Comparison of ENCODE assay signal across 8 cellular contexts in the genomic region with DNA sequence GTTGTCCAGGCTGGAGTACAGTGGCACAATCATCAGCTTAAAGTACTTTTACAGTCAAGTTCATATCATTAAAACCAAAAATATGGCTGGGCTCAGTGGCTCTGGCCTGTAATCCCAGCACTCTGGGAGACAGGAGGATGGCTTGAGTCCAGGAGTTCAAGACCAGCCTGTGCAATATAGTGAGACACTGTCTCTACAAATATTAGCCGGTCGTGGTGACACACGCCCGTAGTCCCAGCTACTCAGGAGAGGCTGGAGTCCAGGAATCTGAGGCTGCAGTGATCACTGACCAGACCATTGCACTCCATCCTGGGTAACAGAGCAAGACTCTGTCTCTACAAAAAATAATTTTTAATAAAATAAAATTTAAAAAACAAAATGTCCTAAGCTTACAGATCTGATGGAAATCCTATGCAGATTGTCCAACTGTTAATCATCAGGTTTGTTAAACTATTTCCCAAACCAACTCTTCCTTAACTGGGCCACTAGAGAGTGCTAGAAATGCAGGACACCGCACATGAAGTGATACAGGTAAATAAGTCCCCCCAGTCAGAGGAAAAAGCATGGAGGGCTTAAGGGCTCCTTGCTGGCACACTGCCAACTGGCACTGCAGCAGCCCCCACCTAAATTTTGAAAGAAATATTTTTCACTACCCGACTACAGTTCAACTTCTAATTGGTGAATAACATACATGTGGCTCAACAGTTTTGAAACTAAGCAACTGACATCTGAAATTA. TPM values are rescaled to one million over a fixed set of nuclear protein-coding genes. Genes with fewer than 3 reads are reported as not detected.
DNase-seq lines count a peak whose midpoint lies in the region; ATAC-seq and TF ChIP-seq lines count a peak whose summit lies in the region.

No MANE protein-coding gene starts in this region.

- H3K4me1 Mint-ChIP-seq in stimulated activated naive B cell treated with anti-CD40 and anti-IgM and Interleukin-4, amounts not matched to agents 10 μg/mL and 1 μg/mL and 100 μg/mL, for 72 hours: peaks cover 32 to 53% of the 10 kb centered on the region in 2 donors

- H3K4me1 ChIP-seq in BLaER1 (peaks cover 72% of the 10 kb centered on the region), HEK293 (ENCODE audit: control insufficient read depth, insufficient read depth, low read length) (peaks cover 40% of the 10 kb centered on the region), PC-9 (replicated peaks; ENCODE audit: insufficient read depth) (peaks cover 20% of the 10 kb centered on the region)

- CTCF ChIA-PET in HEK293 (lab: Yijun Ruan, JAX) (interaction anchor here (0.7 to 2.6 kb wide), 10 partner anchors 9 to 875 kb away, joined by 3 to 15 read pairs (median 4); no protein-coding TSS in a partner anchor), PC-9 (lab: Charles Lee) (no interaction called here)

- DNase-seq in PC-9: peak in 1 of 2 experiments; percentile 64
- peak; percentile 81 for DNase-seq in amniotic epithelial cell (ENCODE audit: low read depth)
- DNase-seq in kidney glomerular epithelial cell (lab: John Stamatoyannopoulos, UW): peak; percentile 57
- DNase-seq in stimulated activated naive B cell treated with anti-CD40 and anti-IgM and Interleukin-4, amounts not matched to agents 10 μg/mL and 1 μg/mL and 100 μg/mL, for 72 hours: no peak
- no peak for DNase-seq in NK-92 (lab: John Stamatoyannopoulos, UW; ENCODE audit: unreplicated experiment)
- DNase-seq in GM19238 (ENCODE audit: insufficient read length, low spot score): no peak

- BruUV-seq in PC-9 (replicated peaks; lab: Mats Ljungman, UMichigan): no TSS peak

- H3K27me3 Mint-ChIP-seq in stimulated activated naive B cell treated with anti-CD40 and anti-IgM and Interleukin-4, amounts not matched to agents 10 μg/mL and 1 μg/mL and 100 μg/mL, for 72 hours: no peaks in the 10 kb centered on the region

- H3K36me3 ChIP-seq in BLaER1 (peaks cover 24% of the 10 kb centered on the region), HEK293 (ENCODE audit: control insufficient read depth in 2 of 2, insufficient read depth in 1 of 2, low read length in 2 of 2) (peaks cover 22 to 36% of the 10 kb centered on the region in 2 experiments), PC-9 (ENCODE audit: low read depth) (peaks cover 25% of the 10 kb centered on the region)

- peaks cover 71% of the 10 kb centered on the region for H4K20me1 ChIP-seq in BLaER1
- peaks cover 71% of the 10 kb centered on the region for H4K20me1 ChIP-seq in PC-9 (ENCODE audit: insufficient read depth)

- ATAC-seq in stimulated activated naive B cell treated with anti-CD40 and anti-IgM and Interleukin-4, amounts not matched to agents 10 μg/mL and 1 μg/mL and 100 μg/mL, for 72 hours (replicated peaks): no peak

- H3K4me3 ChIP-seq in BLaER1: peak overlapping the region; percentile 99
- H3K4me3 ChIP-seq in HEK293 (ENCODE audit: low read depth, low read length): peak overlapping the region; percentile 98
- H3K4me3 ChIP-seq in PC-9: peak overlapping the region; percentile 98

- H3F3A ChIP-seq in PC-9 (ENCODE audit: insufficient read depth, low read depth): peaks cover 16% of the 10 kb centered on the region; the same call in 1 of the 2 replicates

- POLR2A ChIA-PET in HEK293 (lab: Yijun Ruan, JAX): interaction anchor here (0.6 to 2.2 kb wide), 4 partner anchors 12 to 59 kb away, joined by 3 to 11 read pairs (median 5); no protein-coding TSS in a partner anchor
- POLR2A ChIA-PET in PC-9 (lab: Charles Lee; ENCODE audit: unreplicated experiment): interaction anchor here (0.6 kb wide), 1 partner anchor 141 kb away, joined by 3 read pairs; no protein-coding TSS in a partner anchor

- H3K9me3 Mint-ChIP-seq in stimulated activated naive B cell treated with anti-CD40 and anti-IgM and Interleukin-4, amounts not matched to agents 10 μg/mL and 1 μg/mL and 100 μg/mL, for 72 hours: no peaks in the 10 kb centered on the region

- peak overlapping the region; percentile 42 for H3K27ac Mint-ChIP-seq in stimulated activated naive B cell treated with anti-CD40 and anti-IgM and Interleukin-4, amounts not matched to agents 10 μg/mL and 1 μg/mL and 100 μg/mL, for 72 hours

- peak overlapping the region; percentile 100 for H3K9ac ChIP-seq in BLaER1

- H3K36me3 Mint-ChIP-seq in stimulated activated naive B cell treated with anti-CD40 and anti-IgM and Interleukin-4, amounts not matched to agents 10 μg/mL and 1 μg/mL and 100 μg/mL, for 72 hours: peaks cover 14 to 28% of the 10 kb centered on the region in 2 donors

- no peaks in the 10 kb centered on the region for H3K9me3 ChIP-seq in BLaER1
- no peaks in the 10 kb centered on the region for H3K9me3 ChIP-seq in HEK293 (ENCODE audit: control insufficient read depth, insufficient read depth, low read depth, low read length)
- no peaks in the 10 kb centered on the region for H3K9me3 ChIP-seq in PC-9 (ENCODE audit: insufficient read depth, low read depth)

- no peaks in the 10 kb centered on the region for H3K27me3 ChIP-seq in BLaER1
- H3K27me3 ChIP-seq in PC-9 (ENCODE audit: insufficient read depth, low read depth): no peaks in the 10 kb centered on the region

- peak overlapping the region; percentile 97 to 98 for H3K4me3 Mint-ChIP-seq in stimulated activated naive B cell treated with anti-CD40 and anti-IgM and Interleukin-4, amounts not matched to agents 10 μg/mL and 1 μg/mL and 100 μg/mL, for 72 hours

- peak; percentile 30; the same call in 1 of the 2 replicates for TF ChIP-seq CTCF in HEK293 (tag by site-specific recombination; IDR thresholded peaks at IDR 0.05)
- peak; percentile 59 for TF ChIP-seq CTCF in PC-9 (conservative IDR thresholded peaks at IDR 0.05)

- H3K79me2 ChIP-seq in PC-9 (ENCODE audit: low read depth): peaks cover 77% of the 10 kb centered on the region

- intact Hi-C loops in PC-9 (cut with micrococcal nuclease; ENCODE audit: unreplicated experiment): loop anchor here (1.0 to 2.0 kb wide), 2 partner anchors 59 to 241 kb away; no protein-coding TSS in a partner anchor

- H3K4me2 ChIP-seq in BLaER1 (peak overlapping the region; percentile 83), PC-9 (peak overlapping the region; percentile 76)

- H3K9me2 ChIP-seq in PC-9 (ENCODE audit: insufficient read depth): no peaks in the 10 kb centered on the region

- no peak overlapping the region for H2AFZ ChIP-seq in PC-9

- H3K27ac ChIP-seq in BLaER1: peak overlapping the region; percentile 100; the same call in 1 of the 2 replicates
- no peak overlapping the region for H3K27ac ChIP-seq in HEK293 (ENCODE audit: extremely low read depth, low read depth, low read length)
- no peak overlapping the region for H3K27ac ChIP-seq in PC-9

TF ChIP-seq in HEK293, 187 proteins besides CTCF, POLR2A, EP300 and RAD21 (continues in another document):
- TF ChIP-seq, protein P1, sequence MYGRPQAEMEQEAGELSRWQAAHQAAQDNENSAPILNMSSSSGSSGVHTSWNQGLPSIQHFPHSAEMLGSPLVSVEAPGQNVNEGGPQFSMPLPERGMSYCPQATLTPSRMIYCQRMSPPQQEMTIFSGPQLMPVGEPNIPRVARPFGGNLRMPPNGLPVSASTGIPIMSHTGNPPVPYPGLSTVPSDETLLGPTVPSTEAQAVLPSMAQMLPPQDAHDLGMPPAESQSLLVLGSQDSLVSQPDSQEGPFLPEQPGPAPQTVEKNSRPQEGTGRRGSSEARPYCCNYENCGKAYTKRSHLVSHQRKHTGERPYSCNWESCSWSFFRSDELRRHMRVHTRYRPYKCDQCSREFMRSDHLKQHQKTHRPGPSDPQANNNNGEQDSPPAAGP (tag by site-specific recombination; IDR thresholded peaks at IDR 0.05): no peak
- TF ChIP-seq, protein P2, sequence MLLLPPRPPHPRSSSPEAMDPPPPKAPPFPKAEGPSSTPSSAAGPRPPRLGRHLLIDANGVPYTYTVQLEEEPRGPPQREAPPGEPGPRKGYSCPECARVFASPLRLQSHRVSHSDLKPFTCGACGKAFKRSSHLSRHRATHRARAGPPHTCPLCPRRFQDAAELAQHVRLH (tag by site-specific recombination; IDR thresholded peaks at IDR 0.05): no peak
- TF ChIP-seq ZNF112 (tag by site-specific recombination; IDR thresholded peaks at IDR 0.05) (peak; percentile 72; the same call in 1 of the 2 replicates), YY2 (tag by site-specific recombination; IDR thresholded peaks at IDR 0.05) (no peak), ZNF140 (tag by site-specific recombination; IDR thresholded peaks at IDR 0.05) (no peak), ZNF785 (tag by site-specific recombination; IDR thresholded peaks at IDR 0.05) (no peak), ZNF292 (tag by site-specific recombination; IDR thresholded peaks at IDR 0.05; ENCODE audit: borderline replicate concordance, low read depth) (no peak), ZFHX2 (tag by site-specific recombination; conservative IDR thresholded peaks at IDR 0.05) (no peak), KLF16 (tag by site-specific recombination; IDR thresholded peaks at IDR 0.05) (no peak), ZBTB8A (tag by site-specific recombination; IDR thresholded peaks at IDR 0.05) (peak; percentile 74)
- TF ChIP-seq, protein P3, sequence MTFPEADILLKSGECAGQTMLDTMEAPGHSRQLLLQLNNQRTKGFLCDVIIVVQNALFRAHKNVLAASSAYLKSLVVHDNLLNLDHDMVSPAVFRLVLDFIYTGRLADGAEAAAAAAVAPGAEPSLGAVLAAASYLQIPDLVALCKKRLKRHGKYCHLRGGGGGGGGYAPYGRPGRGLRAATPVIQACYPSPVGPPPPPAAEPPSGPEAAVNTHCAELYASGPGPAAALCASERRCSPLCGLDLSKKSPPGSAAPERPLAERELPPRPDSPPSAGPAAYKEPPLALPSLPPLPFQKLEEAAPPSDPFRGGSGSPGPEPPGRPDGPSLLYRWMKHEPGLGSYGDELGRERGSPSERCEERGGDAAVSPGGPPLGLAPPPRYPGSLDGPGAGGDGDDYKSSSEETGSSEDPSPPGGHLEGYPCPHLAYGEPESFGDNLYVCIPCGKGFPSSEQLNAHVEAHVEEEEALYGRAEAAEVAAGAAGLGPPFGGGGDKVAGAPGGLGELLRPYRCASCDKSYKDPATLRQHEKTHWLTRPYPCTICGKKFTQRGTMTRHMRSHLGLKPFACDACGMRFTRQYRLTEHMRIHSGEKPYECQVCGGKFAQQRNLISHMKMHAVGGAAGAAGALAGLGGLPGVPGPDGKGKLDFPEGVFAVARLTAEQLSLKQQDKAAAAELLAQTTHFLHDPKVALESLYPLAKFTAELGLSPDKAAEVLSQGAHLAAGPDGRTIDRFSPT (tag by site-specific recombination; IDR thresholded peaks at IDR 0.05): no peak
- TF ChIP-seq, protein P4, sequence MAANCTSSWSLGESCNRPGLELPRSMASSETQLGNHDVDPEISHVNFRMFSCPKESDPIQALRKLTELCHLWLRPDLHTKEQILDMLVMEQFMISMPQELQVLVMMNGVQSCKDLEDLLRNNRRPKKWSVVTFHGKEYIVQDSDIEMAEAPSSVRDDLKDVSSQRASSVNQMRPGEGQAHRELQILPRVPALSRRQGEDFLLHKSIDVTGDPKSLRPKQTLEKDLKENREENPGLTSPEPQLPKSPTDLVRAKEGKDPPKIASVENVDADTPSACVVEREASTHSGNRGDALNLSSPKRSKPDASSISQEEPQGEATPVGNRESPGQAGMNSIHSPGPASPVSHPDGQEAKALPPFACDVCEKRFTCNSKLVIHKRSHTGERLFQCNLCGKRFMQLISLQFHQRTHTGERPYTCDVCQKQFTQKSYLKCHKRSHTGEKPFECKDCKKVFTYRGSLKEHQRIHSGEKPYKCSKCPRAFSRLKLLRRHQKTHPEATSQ (tag by site-specific recombination; IDR thresholded peaks at IDR 0.05): no peak

RNA-seq across cellular contexts. Expression of a gene that starts 2.8 kb away (rescaled TPM):
- total RNA-seq in PC-9 (2021): 291 and 296 TPM in 2 replicates

Comparison
In these comparisons a context has a peak if more than half of its experiments do, and no peak if none do; other contexts are left out.
1. DNase-seq: peak in amniotic epithelial cell (single experiment) and kidney glomerular epithelial cell (single experiment); none in stimulated activated naive B cell treated with anti-CD40 and anti-IgM and Interleukin-4, amounts not matched to agents 10 μg/mL and 1 μg/mL and 100 μg/mL, for 72 hours (single experiment), NK-92 (single experiment) and GM19238 (single experiment).
2. Peak in every context shown above with its lines, with median percentiles within 50 percentile points of each other: H3K4me3 ChIP-seq.